Comparison of ENCODE assay signal across 9 cellular contexts in genomic region chr22:27133951-27134664, GRCh38.
DNase-seq lines count a peak whose midpoint lies in the region; ATAC-seq and TF ChIP-seq lines count a peak whose summit lies in the region.
"Had no signal": no experiment of that assay in that cellular context is flagged by ENCODE, and none has a peak within 500 bp of the region (broad histone marks: within the 10 kb centered on the region; RNA-seq: fewer than 3 reads in every experiment).

No MANE protein-coding gene starts in this region.

- H3K79me2 ChIP-seq in SK-N-SH (ENCODE audit: insufficient read depth) = no peaks in the 10 kb centered on the region

- WGBS in SK-N-SH (ENCODE audit: low lambda C conversion rate) = 62% methylated on average over 10 of the region's 12 CpGs

- CTCF ChIA-PET in SK-N-SH (lab: Yijun Ruan, JAX) = interaction anchor here (0.9 to 1.1 kb wide), 2 partner anchors 23 to 69 kb away, joined by 3 read pairs; no protein-coding TSS in a partner anchor

- no peaks in the 10 kb centered on the region for H3F3A ChIP-seq in SK-N-SH (replicated peaks; ENCODE audit: insufficient read depth)

- H3K9ac ChIP-seq in SK-N-SH = no peak overlapping the region

- TF ChIP-seq EP300 in SK-N-SH (IDR thresholded peaks at IDR 0.05; ENCODE audit: borderline replicate concordance in 1 of 2, low read depth in 1 of 2, low read length in 1 of 2) = no peak

- H2AFZ ChIP-seq in SK-N-SH (ENCODE audit: low read depth) = no peak overlapping the region

- H3K27ac ChIP-seq in SK-N-SH (ENCODE audit: low read depth in 2 of 2, low read length in 1 of 2) = no peak overlapping the region
- H3K27ac ChIP-seq: C4-2B had no signal

- no peaks in the 10 kb centered on the region for H3K9me3 ChIP-seq in SK-N-SH

- DNase-seq in activated CD4-positive, alpha-beta T cell treated with anti-CD3 and anti-CD28 coated beads, Interleukin-2, amount 50 U/mL, for 48 hours = peak; percentile 6 to 16
- no peak for DNase-seq in activated CD4-positive, alpha-beta T cell treated with anti-CD3 and anti-CD28 coated beads, Interleukin-2, amount 50 U/mL, for 4 hours
- DNase-seq in SK-N-SH = no peak
- peak; percentile 91 for DNase-seq in fibroblast of the aortic adventitia (ENCODE audit: low read depth)
- no peak for DNase-seq in stimulated activated effector memory CD8-positive, alpha-beta T cell treated with anti-CD3 and anti-CD28 coated beads, Interleukin-12 subunit alpha, Interleukin-12 subunit beta, amount 100 ng/mL, for 72 hours (ENCODE audit: low spot score in 2 of 2)
- DNase-seq in midbrain (lab: John Stamatoyannopoulos, UW) = no peak

- no peaks in the 10 kb centered on the region for H4K20me1 ChIP-seq in SK-N-SH (ENCODE audit: insufficient read depth)

- H3K4me1 ChIP-seq in SK-N-SH (ENCODE audit: control insufficient read depth in 1 of 2, insufficient read depth in 2 of 2, low read depth in 1 of 2, low read length in 1 of 2) = peaks cover 0 to 2% of the 10 kb centered on the region in 2 experiments; a peak in 2 of 4 replicates

- TF ChIP-seq CTCF in SK-N-SH (IDR thresholded peaks at IDR 0.05) (no peak), fibroblast of the aortic adventitia (IDR thresholded peaks at IDR 0.05; ENCODE audit: insufficient read depth, low read length) (no peak)

- no peak overlapping the region for H3K4me3 Mint-ChIP-seq in stimulated activated effector memory CD8-positive, alpha-beta T cell treated with anti-CD3 and anti-CD28 coated beads, Interleukin-12 subunit alpha, Interleukin-12 subunit beta, amount 100 ng/mL, for 72 hours

- peak; percentile 80 for ATAC-seq in stimulated activated effector memory CD8-positive, alpha-beta T cell treated with anti-CD3 and anti-CD28 coated beads, Interleukin-12 subunit alpha, Interleukin-12 subunit beta, amount 100 ng/mL, for 72 hours
- ATAC-seq in GM18868 (IDR thresholded peaks at IDR 0.05; ENCODE audit: unreplicated experiment) = no peak
- ATAC-seq in GM19455 (IDR thresholded peaks at IDR 0.05; ENCODE audit: unreplicated experiment) = no peak

- POLR2A ChIA-PET in SK-N-SH (lab: Yijun Ruan, JAX) = interaction anchor here (0.6 kb wide), 1 partner anchor 142 kb away, joined by 3 read pairs; no protein-coding TSS in a partner anchor

- H3K27ac Mint-ChIP-seq in stimulated activated effector memory CD8-positive, alpha-beta T cell treated with anti-CD3 and anti-CD28 coated beads, Interleukin-12 subunit alpha, Interleukin-12 subunit beta, amount 100 ng/mL, for 72 hours = no peak overlapping the region

- no peak overlapping the region for H3K4me2 ChIP-seq in SK-N-SH

- no peaks in the 10 kb centered on the region for H3K4me1 Mint-ChIP-seq in stimulated activated effector memory CD8-positive, alpha-beta T cell treated with anti-CD3 and anti-CD28 coated beads, Interleukin-12 subunit alpha, Interleukin-12 subunit beta, amount 100 ng/mL, for 72 hours

- no peaks in the 10 kb centered on the region for H3K9me2 ChIP-seq in SK-N-SH

- H3K4me3 ChIP-seq in SK-N-SH (ENCODE audit: low read depth in 2 of 2, low read length in 1 of 2) (no peak overlapping the region), fibroblast of the aortic adventitia (ENCODE audit: low read depth, low read length) (no peak overlapping the region)

- no peaks in the 10 kb centered on the region for H3K36me3 ChIP-seq in SK-N-SH (replicated peaks in 1 of 2; ENCODE audit: control insufficient read depth in 1 of 2, insufficient read depth in 2 of 2, low read length in 1 of 2)

- TF ChIP-seq RAD21 in SK-N-SH (IDR thresholded peaks at IDR 0.05; ENCODE audit: low read length) = no peak

- H3K9me3 Mint-ChIP-seq in stimulated activated effector memory CD8-positive, alpha-beta T cell treated with anti-CD3 and anti-CD28 coated beads, Interleukin-12 subunit alpha, Interleukin-12 subunit beta, amount 100 ng/mL, for 72 hours = no peaks in the 10 kb centered on the region

- H3K27me3 ChIP-seq in SK-N-SH (ENCODE audit: insufficient read depth) = no peaks in the 10 kb centered on the region

- no peaks in the 10 kb centered on the region for H3K36me3 Mint-ChIP-seq in stimulated activated effector memory CD8-positive, alpha-beta T cell treated with anti-CD3 and anti-CD28 coated beads, Interleukin-12 subunit alpha, Interleukin-12 subunit beta, amount 100 ng/mL, for 72 hours

TF ChIP-seq in SK-N-SH, 30 proteins besides CTCF, POLR2A, EP300 and RAD21:
- TF ChIP-seq SMC3 (IDR thresholded peaks at IDR 0.05; ENCODE audit: low read depth, low read length) = no peak
- TF ChIP-seq POLR2AphosphoS5 (IDR thresholded peaks at IDR 0.05; ENCODE audit: low read depth, low read length) = no peak
- 0 out of 2 replicates have a peak, but pooled peaks have one; percentile 5 for TF ChIP-seq FOSL2 (IDR thresholded peaks at IDR 0.05; ENCODE audit: borderline replicate concordance, low read depth)

Comparison
In these comparisons a context has a peak if more than half of its experiments do, and no peak if none do; other contexts are left out.
1. DNase-seq: peak in activated CD4-positive, alpha-beta T cell treated with anti-CD3 and anti-CD28 coated beads, Interleukin-2, amount 50 U/mL, for 48 hours (2 of 2) and fibroblast of the aortic adventitia (single experiment); none in activated CD4-positive, alpha-beta T cell treated with anti-CD3 and anti-CD28 coated beads, Interleukin-2, amount 50 U/mL, for 4 hours (0 of 2), SK-N-SH (single experiment), stimulated activated effector memory CD8-positive, alpha-beta T cell treated with anti-CD3 and anti-CD28 coated beads, Interleukin-12 subunit alpha, Interleukin-12 subunit beta, amount 100 ng/mL, for 72 hours (0 of 2) and midbrain (single experiment).